In genomic region chr10:31896972-31897384, GRCh38 we compare ENCODE assay signal across 11 cellular contexts. TPM values are rescaled to one million over a fixed set of nuclear protein-coding genes. Genes with fewer than 3 reads are reported as not detected.
A peak's percentile ranks its signal among the peaks of the same experiment; 100 is the strongest.
DNase-seq lines count a peak whose midpoint lies in the region; ATAC-seq and TF ChIP-seq lines count a peak whose summit lies in the region.
"Had no signal": no experiment of that assay in that cellular context is flagged by ENCODE, and none has a peak within 500 bp of the region (broad histone marks: within the 10 kb centered on the region; RNA-seq: fewer than 3 reads in every experiment).

No MANE protein-coding gene starts in this region.

- H3K27ac Mint-ChIP-seq in effector memory CD8-positive, alpha-beta T cell = peak overlapping the region in 1 of 2 donors; percentile 36

- H3K27me3 ChIP-seq in heart left ventricle = no peaks in the 10 kb centered on the region

- peaks cover 0 to 3% (median 0%) of the 10 kb centered on the region in 9 donors for H3K36me3 ChIP-seq in heart left ventricle

- no peaks in the 10 kb centered on the region for H3K9me3 Mint-ChIP-seq in effector memory CD8-positive, alpha-beta T cell

- H3K36me3 Mint-ChIP-seq in effector memory CD8-positive, alpha-beta T cell (ENCODE audit: insufficient read depth) = peaks cover 6% of the 10 kb centered on the region

- H3K4me1 ChIP-seq in heart left ventricle = peaks cover 0 to 26% (median 14%) of the 10 kb centered on the region in 12 donors

- TF ChIP-seq CTCF in astrocyte of the cerebellum (IDR thresholded peaks at IDR 0.05; ENCODE audit: low read depth, low read length, missing control alignments) = no peak
- TF ChIP-seq CTCF in heart left ventricle (IDR thresholded peaks at IDR 0.05) = no peak

- H3K4me3 ChIP-seq in astrocyte of the cerebellum (ENCODE audit: low read depth, low read length) (no peak overlapping the region), heart left ventricle (no peak overlapping the region), skeletal muscle cell (ENCODE audit: low read depth, low read length) (no peak overlapping the region)

- in situ Hi-C loops in astrocyte of the cerebellum (cut with HindIII; ENCODE audit: low sequenced_read_pairs) = no loop called here

- WGBS in heart left ventricle, 4 donors = 59 to 72% (median 63%) methylated on average over 1 of the region's 1 CpG

- DNase-seq in GM04503 (ENCODE audit: low read depth) = peak; percentile 33
- DNase-seq in astrocyte of the cerebellum (ENCODE audit: low read depth) = peak; percentile 46
- DNase-seq in heart left ventricle = no peak
- DNase-seq in skeletal muscle cell (ENCODE audit: low read depth) = peak; percentile 20
- DNase-seq in effector memory CD8-positive, alpha-beta T cell = no peak
- DNase-seq: activated CD8-positive, alpha-beta memory T cell treated with anti-CD3 and anti-CD28 coated beads, Interleukin-2, amount 50 U/mL, for 4 hours; Calu3; T-helper 9 cell had no signal

- H3K4me1 Mint-ChIP-seq in effector memory CD8-positive, alpha-beta T cell (ENCODE audit: low read depth in 2 of 2) = peaks cover 22 to 55% of the 10 kb centered on the region in 2 donors

- peaks cover 0 to 13% (median 0%) of the 10 kb centered on the region in 12 donors for H3K9me3 ChIP-seq in heart left ventricle

- H3K27me3 Mint-ChIP-seq in effector memory CD8-positive, alpha-beta T cell = no peaks in the 10 kb centered on the region

- TF ChIP-seq POLR2A in heart left ventricle (IDR thresholded peaks at IDR 0.05) = no peak

- peak overlapping the region in 5 of 12 donors; percentile 3 to 49 (median 39) for H3K27ac ChIP-seq in heart left ventricle

- intact Hi-C loops in heart left ventricle (cut with DNase I) = no loop called here

- no peak overlapping the region for H3K4me3 Mint-ChIP-seq in effector memory CD8-positive, alpha-beta T cell

- ATAC-seq in heart left ventricle (peak; percentile 47 to 94 (median 92)), GM21447 (IDR thresholded peaks at IDR 0.05; ENCODE audit: unreplicated experiment) (no peak), GM21360 (IDR thresholded peaks at IDR 0.05; ENCODE audit: unreplicated experiment) (no peak), HG03097 (IDR thresholded peaks at IDR 0.05; ENCODE audit: low FRiP score, unreplicated experiment) (no peak)
- no peak for ATAC-seq in effector memory CD8-positive, alpha-beta T cell (replicated peaks)

RNA-seq across cellular contexts. Expression of gene ARHGAP12, which starts 31.7 kb away (rescaled TPM):
- 10 to 100 TPM; 17.6 to 27.6 (median 21.2) TPM for total RNA-seq in heart left ventricle
- 10 to 100 TPM; 11.5 to 18.7 TPM for polyA plus RNA-seq in heart left ventricle

Comparison
In these comparisons a context has a peak if more than half of its experiments do, and no peak if none do; other contexts are left out.
1. DNase-seq: peak in GM04503 (single experiment), astrocyte of the cerebellum (single experiment) and skeletal muscle cell (single experiment); none in heart left ventricle (0 of 5) and effector memory CD8-positive, alpha-beta T cell (0 of 3).
2. ATAC-seq: peak in heart left ventricle (4 of 4); none in GM21447 (single experiment), effector memory CD8-positive, alpha-beta T cell (single experiment), GM21360 (single experiment) and HG03097 (single experiment).